Comparison of ENCODE assay signal across 15 cellular contexts in the genomic region with DNA sequence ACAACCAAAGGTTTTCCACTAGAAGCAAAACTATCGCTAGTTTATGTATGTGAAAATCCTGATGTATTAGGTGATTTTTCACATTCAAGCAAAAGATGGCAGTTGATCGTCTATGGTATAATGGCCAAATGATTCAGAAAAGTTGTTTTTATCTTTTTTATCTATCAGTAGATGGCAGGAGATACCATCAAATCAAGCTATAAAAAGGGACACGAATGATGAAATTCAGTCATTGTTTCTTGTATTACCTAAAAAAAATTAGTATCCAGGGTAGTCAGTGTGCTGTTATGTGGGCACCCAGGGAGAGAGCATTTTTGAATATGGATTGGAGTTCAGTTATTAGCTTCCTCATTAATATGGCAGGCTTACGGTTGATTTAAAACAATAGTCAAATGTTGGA. TPM values are rescaled to one million over a fixed set of nuclear protein-coding genes. Genes with fewer than 3 reads are reported as not detected.
DNase-seq lines count a peak whose midpoint lies in the region; ATAC-seq and TF ChIP-seq lines count a peak whose summit lies in the region.
"Had no signal": no experiment of that assay in that cellular context is flagged by ENCODE, and none has a peak within 500 bp of the region (broad histone marks: within the 10 kb centered on the region; RNA-seq: fewer than 3 reads in every experiment).

No MANE protein-coding gene starts in this region.

- no peaks in the 10 kb centered on the region for H3K36me3 ChIP-seq in OCI-LY3 (replicated peaks; ENCODE audit: low read depth, low read length)
- no peaks in the 10 kb centered on the region for H3K36me3 ChIP-seq in smooth muscle cell (ENCODE audit: low read depth)
- H3K36me3 ChIP-seq: MG63, tibial nerve had no signal

- H3K9me3 ChIP-seq in OCI-LY3 (ENCODE audit: insufficient read depth, low read length) (no peaks in the 10 kb centered on the region), smooth muscle cell (replicated peaks; ENCODE audit: low read depth) (no peaks in the 10 kb centered on the region)
- H3K9me3 ChIP-seq: MG63, tibial nerve had no signal

- POLR2A ChIA-PET in WTC11 (lab: Charles Lee): interaction anchor here (0.6 kb wide), 1 partner anchor 293 kb away, joined by 3 read pairs; no protein-coding TSS in a partner anchor

- CTCF ChIA-PET in WTC11 (lab: Charles Lee): interaction anchor here (1.0 to 4.7 kb wide), 28 partner anchors 9 to 349 kb away, joined by 3 to 142 read pairs (median 5); partner anchors contain the start of genes CAVIN2 and TMEFF2

- H2AFZ ChIP-seq in OCI-LY3 (ENCODE audit: low read depth, low read length) (no peak overlapping the region), smooth muscle cell (ENCODE audit: low read depth) (no peak overlapping the region)

- H3K9me3 Mint-ChIP-seq in WTC11: no peaks in the 10 kb centered on the region
- H3K9me3 Mint-ChIP-seq: brain had no signal

- ATAC-seq in WTC11: no peak
- ATAC-seq: activated CD4-positive, alpha-beta T cell treated with anti-CD3 and anti-CD28 coated beads for 36 hours had no signal

- H3K27ac ChIP-seq in OCI-LY3 (ENCODE audit: low read length) (no peak overlapping the region), smooth muscle cell (ENCODE audit: low read depth) (no peak overlapping the region)
- H3K27ac ChIP-seq: tibial nerve had no signal

- H3K36me3 Mint-ChIP-seq in WTC11: no peaks in the 10 kb centered on the region
- H3K36me3 Mint-ChIP-seq: brain had no signal

- H4K20me1 ChIP-seq in OCI-LY3 (ENCODE audit: insufficient read depth, low read length) (no peaks in the 10 kb centered on the region), smooth muscle cell (ENCODE audit: low read depth) (no peaks in the 10 kb centered on the region)

- 84% methylated on average over 4 of the region's 4 CpGs for WGBS in smooth muscle cell (ENCODE audit: low lambda C conversion rate)

- H3K4me2 ChIP-seq in OCI-LY3 (ENCODE audit: low read length) (peak overlapping the region; percentile 58), smooth muscle cell (no peak overlapping the region)

- H3F3A ChIP-seq in smooth muscle cell (ENCODE audit: low read depth): peaks cover 15% of the 10 kb centered on the region

- no peak overlapping the region for H3K27ac Mint-ChIP-seq in WTC11
- H3K27ac Mint-ChIP-seq: activated CD4-positive, alpha-beta T cell treated with anti-CD3 and anti-CD28 coated beads for 36 hours had no signal

- no peaks in the 10 kb centered on the region for H3K79me2 ChIP-seq in OCI-LY3 (ENCODE audit: low read length)
- H3K79me2 ChIP-seq in smooth muscle cell (ENCODE audit: low read depth): no peaks in the 10 kb centered on the region

- no peak for TF ChIP-seq CTCF in OCI-LY3 (IDR thresholded peaks at IDR 0.05; ENCODE audit: low read depth, low read length)
- TF ChIP-seq CTCF in fibroblast of mammary gland (conservative IDR thresholded peaks at IDR 0.05; ENCODE audit: control insufficient read depth, insufficient read depth, low read depth, low read length): no peak
- TF ChIP-seq CTCF in smooth muscle cell (IDR thresholded peaks at IDR 0.05; ENCODE audit: borderline replicate concordance, insufficient read depth, poor library complexity, severe bottlenecking): no peak
- no peak for TF ChIP-seq CTCF in WTC11 (IDR thresholded peaks at IDR 0.05)

- H3K27me3 Mint-ChIP-seq in WTC11 (ENCODE audit: low read depth): peaks cover 3% of the 10 kb centered on the region; the same call in 1 of the 2 replicates
- H3K27me3 Mint-ChIP-seq: brain had no signal

- DNase-seq in A172 (ENCODE audit: low spot score) (peak; percentile 50), ELR (ENCODE audit: low read depth) (peak; percentile 44), fibroblast of mammary gland (ENCODE audit: low read depth) (peak; percentile 56), NCI-H82 treated with DMSO at 0.1 percent for 48 hours (lab: John Stamatoyannopoulos, UW; ENCODE audit: unreplicated experiment) (no peak), smooth muscle cell (lab: John Stamatoyannopoulos, UW; ENCODE audit: unreplicated experiment) (no peak), WTC11 (ENCODE audit: low spot score) (no peak)
- no peak for DNase-seq in activated CD8-positive, alpha-beta memory T cell treated with anti-CD3 and anti-CD28 coated beads, Interleukin-2, amount 50 U/mL, for 48 hours
- DNase-seq: activated naive CD4-positive, alpha-beta T cell treated with Interleukin-2 at 50 U/mL for 16 hours; MG63; stimulated activated CD4-positive, alpha-beta T cell treated with anti-CD3 and anti-CD28 coated beads, Interleukin-4, amount 100 ng/mL, for 4 hours; T-helper 2 cell had no signal

- no peak overlapping the region for H3K4me3 ChIP-seq in OCI-LY3 (ENCODE audit: low read length)
- H3K4me3 ChIP-seq in fibroblast of mammary gland (ENCODE audit: control insufficient read depth, low read depth, low read length): no peak overlapping the region
- no peak overlapping the region for H3K4me3 ChIP-seq in smooth muscle cell
- H3K4me3 ChIP-seq: MG63, tibial nerve had no signal

- H3K9ac ChIP-seq in OCI-LY3 (ENCODE audit: low read length): no peak overlapping the region
- no peak overlapping the region for H3K9ac ChIP-seq in smooth muscle cell (ENCODE audit: low read depth)

- H3K4me1 ChIP-seq in OCI-LY3 (ENCODE audit: low read length) (no peaks in the 10 kb centered on the region), smooth muscle cell (ENCODE audit: low read depth) (no peaks in the 10 kb centered on the region)

- H3K4me1 Mint-ChIP-seq in WTC11: peaks cover 31% of the 10 kb centered on the region
- H3K4me1 Mint-ChIP-seq: activated CD4-positive, alpha-beta T cell treated with anti-CD3 and anti-CD28 coated beads for 36 hours had no signal

- no peak overlapping the region for H3K4me3 Mint-ChIP-seq in WTC11
- H3K4me3 Mint-ChIP-seq: activated CD4-positive, alpha-beta T cell treated with anti-CD3 and anti-CD28 coated beads for 36 hours; brain had no signal

- H3K27me3 ChIP-seq in OCI-LY3 (ENCODE audit: low read depth, low read length) (no peaks in the 10 kb centered on the region), smooth muscle cell (ENCODE audit: low read depth) (no peaks in the 10 kb centered on the region)
- H3K27me3 ChIP-seq: MG63, tibial nerve had no signal

TF ChIP-seq in WTC11, 78 proteins besides CTCF, POLR2A, EP300 and RAD21:
- no peak for TF ChIP-seq ZNF219 (CRISPR knock-in tag; IDR thresholded peaks at IDR 0.05; ENCODE audit: borderline replicate concordance)
- TF ChIP-seq TEAD1 (CRISPR knock-in tag; IDR thresholded peaks at IDR 0.05): no peak
- no peak for TF ChIP-seq ZMAT4 (CRISPR knock-in tag; IDR thresholded peaks at IDR 0.05)
- no peak for TF ChIP-seq ESRRA (CRISPR knock-in tag; IDR thresholded peaks at IDR 0.05; ENCODE audit: borderline replicate concordance)
- TF ChIP-seq CBFB (CRISPR knock-in tag; IDR thresholded peaks at IDR 0.05; ENCODE audit: low read depth): no peak
- TF ChIP-seq ATF6 (CRISPR knock-in tag; IDR thresholded peaks at IDR 0.05): no peak
- TF ChIP-seq SP1 (CRISPR knock-in tag; conservative IDR thresholded peaks at IDR 0.05): no peak
- no peak for TF ChIP-seq GABPB1 (CRISPR knock-in tag; IDR thresholded peaks at IDR 0.05)
- TF ChIP-seq, protein P1, sequence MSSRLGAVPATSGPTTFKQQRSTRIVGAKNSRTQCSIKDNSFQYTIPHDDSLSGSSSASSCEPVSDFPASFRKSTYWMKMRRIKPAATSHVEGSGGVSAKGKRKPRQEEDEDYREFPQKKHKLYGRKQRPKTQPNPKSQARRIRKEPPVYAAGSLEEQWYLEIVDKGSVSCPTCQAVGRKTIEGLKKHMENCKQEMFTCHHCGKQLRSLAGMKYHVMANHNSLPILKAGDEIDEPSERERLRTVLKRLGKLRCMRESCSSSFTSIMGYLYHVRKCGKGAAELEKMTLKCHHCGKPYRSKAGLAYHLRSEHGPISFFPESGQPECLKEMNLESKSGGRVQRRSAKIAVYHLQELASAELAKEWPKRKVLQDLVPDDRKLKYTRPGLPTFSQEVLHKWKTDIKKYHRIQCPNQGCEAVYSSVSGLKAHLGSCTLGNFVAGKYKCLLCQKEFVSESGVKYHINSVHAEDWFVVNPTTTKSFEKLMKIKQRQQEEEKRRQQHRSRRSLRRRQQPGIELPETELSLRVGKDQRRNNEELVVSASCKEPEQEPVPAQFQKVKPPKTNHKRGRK (CRISPR knock-in tag; IDR thresholded peaks at IDR 0.05; ENCODE audit: borderline replicate concordance): no peak
- no peak for TF ChIP-seq CREB1 (CRISPR knock-in tag; IDR thresholded peaks at IDR 0.05)
- no peak for TF ChIP-seq HMGA2 (CRISPR knock-in tag; IDR thresholded peaks at IDR 0.05)
- TF ChIP-seq E2F5 (CRISPR knock-in tag; IDR thresholded peaks at IDR 0.05): no peak

RNA-seq across cellular contexts. Expression of gene CAVIN2, which starts 22.9 kb away (rescaled TPM):
- total RNA-seq in A172 (2014; rRNA removed; shearing (Covaris generic)): 136 and 177 TPM in 2 replicates
- total RNA-seq in smooth muscle cell (0.13 TPM in 1 of 2 replicates, not detected in the other), WTC11 (2021) (0.14 to 0.28 TPM (median 0.27 TPM) in 3 replicates)
- polyA plus RNA-seq in smooth muscle cell: not detected in 2 replicates
- total RNA-seq: activated CD4-positive, alpha-beta T cell treated with anti-CD3 and anti-CD28 coated beads for 36 hours had no signal

Comparison
In these comparisons a context has a peak if more than half of its experiments do, and no peak if none do; other contexts are left out.
1. DNase-seq: peak in A172 (single experiment), ELR (single experiment) and fibroblast of mammary gland (single experiment); none in NCI-H82 treated with DMSO at 0.1 percent for 48 hours (single experiment), activated CD8-positive, alpha-beta memory T cell treated with anti-CD3 and anti-CD28 coated beads, Interleukin-2, amount 50 U/mL, for 48 hours (single experiment), smooth muscle cell (single experiment) and WTC11 (single experiment).
2. RNA of gene CAVIN2, which starts 22.9 kb away (total RNA-seq): 136 to 177 TPM in A172; 0.14 to 0.28 TPM in WTC11 and 0.13 TPM in smooth muscle cell; every median in the first group is over 100 times any median in the second.